11 cellular contexts compared by ENCODE assay signal in genomic region chr2:218081063-218081462, GRCh38.
A peak's percentile ranks its signal among the peaks of the same experiment; 100 is the strongest.
DNase-seq lines count a peak whose midpoint lies in the region; ATAC-seq and TF ChIP-seq lines count a peak whose summit lies in the region.
"Had no signal": no experiment of that assay in that cellular context is flagged by ENCODE, and none has a peak within 500 bp of the region (broad histone marks: within the 10 kb centered on the region; RNA-seq: fewer than 3 reads in every experiment).

No MANE protein-coding gene starts in this region.

- peak; percentile 75 for DNase-seq in SIG-M5 treated with dmso at 0.1 percent for 504 hours (lab: John Stamatoyannopoulos, UW; ENCODE audit: unreplicated experiment)
- DNase-seq in NCI-H1694 (lab: John Stamatoyannopoulos, UW): no peak
- DNase-seq in NCI-H748 (lab: John Stamatoyannopoulos, UW; ENCODE audit: unreplicated experiment): no peak
- DNase-seq in NCI-H226: no peak
- no peak for DNase-seq in WERI-Rb-1
- DNase-seq: activated T-cell treated with anti-CD3 and anti-CD28 coated beads for 4 hours, NCI-H146 had no signal

- H3K4me3 ChIP-seq in WERI-Rb-1 (ENCODE audit: low read depth, low read length): no peak overlapping the region

- no peak overlapping the region for H3K27ac ChIP-seq in WERI-Rb-1
- H3K27ac ChIP-seq: C4-2B had no signal

- ATAC-seq in GM18505 (IDR thresholded peaks at IDR 0.05; ENCODE audit: unreplicated experiment) (peak; percentile 88), GM21447 (IDR thresholded peaks at IDR 0.05; ENCODE audit: unreplicated experiment) (peak; percentile 96), HG03103 (IDR thresholded peaks at IDR 0.05; ENCODE audit: low read depth, unreplicated experiment) (peak; percentile 90)

- no peak for TF ChIP-seq CTCF in WERI-Rb-1 (IDR thresholded peaks at IDR 0.05; ENCODE audit: low read depth, low read length)

- no peak for TF ChIP-seq POLR2A in GM18505 (IDR thresholded peaks at IDR 0.05; ENCODE audit: borderline replicate concordance, extremely low read depth, insufficient read depth, insufficient read length)

- H3K36me3 ChIP-seq in WERI-Rb-1: no peaks in the 10 kb centered on the region

- H3K9me3 ChIP-seq in WERI-Rb-1 (ENCODE audit: severe bottlenecking): no peaks in the 10 kb centered on the region

- H3K27me3 ChIP-seq in WERI-Rb-1 (ENCODE audit: insufficient read depth, low read depth, severe bottlenecking): peaks cover 5% of the 10 kb centered on the region
